8 cellular contexts compared by ENCODE assay signal in the genomic region with DNA sequence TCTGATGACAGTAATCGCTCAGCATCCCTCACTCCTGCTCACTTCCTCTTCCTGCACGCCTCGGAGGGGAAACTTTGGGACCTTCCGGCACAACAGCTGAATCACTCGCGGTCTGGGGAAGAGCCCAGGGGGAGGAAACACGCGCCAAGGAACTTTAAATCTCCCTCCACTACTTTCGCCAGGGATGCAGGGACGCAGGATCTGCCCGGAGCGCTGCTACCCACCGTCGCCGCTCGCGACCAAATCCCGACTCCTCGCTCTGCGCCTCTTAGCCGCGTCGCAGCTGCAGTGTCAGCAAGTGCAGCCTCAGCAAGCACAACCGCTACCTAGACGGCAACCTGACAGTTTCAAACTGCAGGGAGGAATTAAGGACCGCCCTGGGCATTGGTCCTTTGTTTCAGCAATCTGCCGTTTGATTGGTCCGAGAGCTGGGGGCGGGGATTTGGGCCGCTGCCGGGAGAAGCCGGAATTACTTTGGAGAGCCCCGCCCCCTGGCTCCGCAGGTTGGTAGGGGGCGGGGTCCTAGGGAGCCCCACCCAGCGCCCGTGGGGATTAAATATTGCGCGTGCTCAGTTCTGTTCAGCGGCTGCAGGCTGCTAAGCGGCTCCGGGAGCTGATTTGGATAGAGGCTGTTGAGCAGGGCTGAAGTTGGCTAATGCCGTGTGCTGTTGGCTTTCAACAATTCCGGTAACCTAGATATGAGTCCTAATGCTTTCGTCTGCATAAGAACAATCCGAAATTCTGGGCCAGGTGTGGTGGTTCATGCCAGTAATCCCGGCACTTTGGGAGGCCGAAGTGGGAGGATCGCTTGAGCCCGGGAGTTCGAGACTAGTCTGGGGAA. TPM values are rescaled to one million over a fixed set of nuclear protein-coding genes. Genes with fewer than 3 reads are reported as not detected.
DNase-seq lines count a peak whose midpoint lies in the region; ATAC-seq and TF ChIP-seq lines count a peak whose summit lies in the region.

A gene with protein sequence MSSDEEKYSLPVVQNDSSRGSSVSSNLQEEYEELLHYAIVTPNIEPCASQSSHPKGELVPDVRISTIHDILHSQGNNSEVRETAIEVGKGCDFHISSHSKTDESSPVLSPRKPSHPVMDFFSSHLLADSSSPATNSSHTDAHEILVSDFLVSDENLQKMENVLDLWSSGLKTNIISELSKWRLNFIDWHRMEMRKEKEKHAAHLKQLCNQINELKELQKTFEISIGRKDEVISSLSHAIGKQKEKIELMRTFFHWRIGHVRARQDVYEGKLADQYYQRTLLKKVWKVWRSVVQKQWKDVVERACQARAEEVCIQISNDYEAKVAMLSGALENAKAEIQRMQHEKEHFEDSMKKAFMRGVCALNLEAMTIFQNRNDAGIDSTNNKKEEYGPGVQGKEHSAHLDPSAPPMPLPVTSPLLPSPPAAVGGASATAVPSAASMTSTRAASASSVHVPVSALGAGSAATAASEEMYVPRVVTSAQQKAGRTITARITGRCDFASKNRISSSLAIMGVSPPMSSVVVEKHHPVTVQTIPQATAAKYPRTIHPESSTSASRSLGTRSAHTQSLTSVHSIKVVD (minus strand): TSS at position 356 of the 841 bp plus-strand sequence. CDS start 4,500 bp downstream, outside the sequence.

- TF ChIP-seq POLR2A in GM10847 (IDR thresholded peaks at IDR 0.05; ENCODE audit: extremely low read depth, insufficient read length): peak; percentile 92

- H3K4me1 ChIP-seq in osteoblast (ENCODE audit: insufficient read depth, low read length): peaks cover 5% of the 10 kb centered on the region
- peaks cover 4 to 11% of the 10 kb centered on the region in 2 donors for H3K4me1 ChIP-seq in thoracic aorta (ENCODE audit: control insufficient read depth in 1 of 2, low read depth in 2 of 2)

- peaks cover 12% of the 10 kb centered on the region; the same call in 1 of the 2 replicates for H3K36me3 ChIP-seq in SU-DHL-6 (ENCODE audit: low read length)
- no peaks in the 10 kb centered on the region for H3K36me3 ChIP-seq in osteoblast (ENCODE audit: insufficient read depth, low read length)
- peaks cover 2% of the 10 kb centered on the region for H3K36me3 ChIP-seq in thoracic aorta

- H2AFZ ChIP-seq in SU-DHL-6 (ENCODE audit: low read depth, low read length, severe bottlenecking): peak within 1 kb of the TSS; percentile 94
- H2AFZ ChIP-seq in osteoblast (ENCODE audit: low read length): peak within 1 kb of the TSS; percentile 92

- peak; percentile 94 for ATAC-seq in HG02678 (IDR thresholded peaks at IDR 0.05; ENCODE audit: unreplicated experiment)
- ATAC-seq in activated naive CD8-positive, alpha-beta T cell treated with anti-CD3 and anti-CD28 coated beads, Interleukin-2, amount 10 ng/mL, durations not matched to agents 7 days and 5 days (ENCODE audit: low read depth): peak; percentile 95
- peak; percentile 98 for ATAC-seq in thoracic aorta (ENCODE audit: insufficient number of reproducible peaks, low FRiP score, low read depth)

- peak within 1 kb of the TSS; percentile 78 for H3K4me3 ChIP-seq in SU-DHL-6 (ENCODE audit: insufficient read depth, low read length, poor library complexity, severe bottlenecking)
- H3K4me3 ChIP-seq in osteoblast (ENCODE audit: insufficient read depth, low read length): peak within 1 kb of the TSS; percentile 78
- H3K4me3 ChIP-seq in thoracic aorta: peak within 1 kb of the TSS; percentile 77

- H3K79me2 ChIP-seq in SU-DHL-6 (ENCODE audit: insufficient read depth, low read length): peaks cover 46% of the 10 kb centered on the region
- H3K79me2 ChIP-seq in osteoblast (ENCODE audit: insufficient read depth, low read length): peaks cover 37% of the 10 kb centered on the region

- H3K27me3 ChIP-seq in SU-DHL-6 (ENCODE audit: low read length) (no peaks in the 10 kb centered on the region), osteoblast (ENCODE audit: insufficient read depth, low read length) (no peaks in the 10 kb centered on the region), thoracic aorta (replicated peaks; ENCODE audit: insufficient read depth) (no peaks in the 10 kb centered on the region)

- H3K4me2 ChIP-seq in SU-DHL-6 (ENCODE audit: low read depth, low read length, poor library complexity, severe bottlenecking) (peak within 1 kb of the TSS; percentile 87), osteoblast (ENCODE audit: insufficient read depth, low read length) (peak within 1 kb of the TSS; percentile 94)

- peak within 1 kb of the TSS; percentile 100 for H3K4me3 Mint-ChIP-seq in activated naive CD8-positive, alpha-beta T cell treated with anti-CD3 and anti-CD28 coated beads, Interleukin-2, amount 10 ng/mL, durations not matched to agents 7 days and 5 days
- H3K4me3 Mint-ChIP-seq in glutamatergic neuron (ENCODE audit: unreplicated experiment): peak within 1 kb of the TSS; percentile 96

- H3K27ac ChIP-seq in SU-DHL-6 (ENCODE audit: low read depth, low read length): peak within 1 kb of the TSS; percentile 85
- peak within 1 kb of the TSS; percentile 55 for H3K27ac ChIP-seq in osteoblast (ENCODE audit: low read depth, low read length)
- peak within 1 kb of the TSS; percentile 72 to 73 for H3K27ac ChIP-seq in thoracic aorta

- DNase-seq in NCI-H128 (lab: John Stamatoyannopoulos, UW; ENCODE audit: unreplicated experiment) (peak; percentile 89), glutamatergic neuron (peak; percentile 98), osteoblast (ENCODE audit: insufficient read length, low spot score, missing footprints) (peak; percentile 94), thoracic aorta (ENCODE audit: low spot score) (peak; percentile 83)
- DNase-seq in activated naive CD8-positive, alpha-beta T cell treated with anti-CD3 and anti-CD28 coated beads, Interleukin-2, amount 10 ng/mL, durations not matched to agents 7 days and 5 days: peak; percentile 98

- POLR2A ChIA-PET in activated naive CD8-positive, alpha-beta T cell treated with anti-CD3 and anti-CD28 coated beads, Interleukin-2, amount 10 ng/mL, durations not matched to agents 7 days and 5 days (lab: Charles Lee): interaction anchor here (0.7 to 1.9 kb wide), 7 partner anchors 26 to 481 kb away, joined by 3 to 13 read pairs (median 9); a partner anchor contains a TSS

- no peaks in the 10 kb centered on the region for H3K9me3 Mint-ChIP-seq in activated naive CD8-positive, alpha-beta T cell treated with anti-CD3 and anti-CD28 coated beads, Interleukin-2, amount 10 ng/mL, durations not matched to agents 7 days and 5 days
- peaks cover 3% of the 10 kb centered on the region for H3K9me3 Mint-ChIP-seq in glutamatergic neuron (ENCODE audit: unreplicated experiment)

- H3F3A ChIP-seq in SU-DHL-6 (ENCODE audit: insufficient read depth): peaks cover 4% of the 10 kb centered on the region; the same call in 1 of the 2 replicates

- no peak for TF ChIP-seq CTCF in SU-DHL-6 (IDR thresholded peaks at IDR 0.05; ENCODE audit: insufficient read depth, low read length, poor library complexity, severe bottlenecking)
- TF ChIP-seq CTCF in glutamatergic neuron (IDR thresholded peaks at IDR 0.05; ENCODE audit: partially characterized antibody, unreplicated experiment): no peak
- TF ChIP-seq CTCF in osteoblast (IDR thresholded peaks at IDR 0.05; ENCODE audit: extremely low read depth, low read depth, low read length): no peak
- no peak for TF ChIP-seq CTCF in thoracic aorta (IDR thresholded peaks at IDR 0.05)

- H3K9me3 ChIP-seq in SU-DHL-6 (ENCODE audit: insufficient read depth, low read length) (no peaks in the 10 kb centered on the region), osteoblast (ENCODE audit: low read depth, low read length) (no peaks in the 10 kb centered on the region), thoracic aorta (no peaks in the 10 kb centered on the region)

- H3K9ac ChIP-seq in SU-DHL-6 (ENCODE audit: low read length): peak within 1 kb of the TSS; percentile 74

- H3K27ac Mint-ChIP-seq in activated naive CD8-positive, alpha-beta T cell treated with anti-CD3 and anti-CD28 coated beads, Interleukin-2, amount 10 ng/mL, durations not matched to agents 7 days and 5 days: peak within 1 kb of the TSS; percentile 99
- peak within 1 kb of the TSS; percentile 97 for H3K27ac Mint-ChIP-seq in glutamatergic neuron (ENCODE audit: unreplicated experiment)

- H3K9me2 ChIP-seq in SU-DHL-6 (replicated peaks; ENCODE audit: insufficient read depth, low read length): no peaks in the 10 kb centered on the region

- H3K4me1 Mint-ChIP-seq in activated naive CD8-positive, alpha-beta T cell treated with anti-CD3 and anti-CD28 coated beads, Interleukin-2, amount 10 ng/mL, durations not matched to agents 7 days and 5 days: peaks cover 24% of the 10 kb centered on the region
- peaks cover 11% of the 10 kb centered on the region for H3K4me1 Mint-ChIP-seq in glutamatergic neuron (ENCODE audit: low read depth, unreplicated experiment)

- H3K27me3 Mint-ChIP-seq in activated naive CD8-positive, alpha-beta T cell treated with anti-CD3 and anti-CD28 coated beads, Interleukin-2, amount 10 ng/mL, durations not matched to agents 7 days and 5 days: no peaks in the 10 kb centered on the region
- H3K27me3 Mint-ChIP-seq in glutamatergic neuron (ENCODE audit: unreplicated experiment): peaks cover 6% of the 10 kb centered on the region

- H4K20me1 ChIP-seq in SU-DHL-6 (ENCODE audit: low read depth, low read length) (0 out of 2 replicates have a peak, but pooled peaks cover under 1% of the 10 kb centered on the region), osteoblast (ENCODE audit: insufficient read depth, low read length) (no peaks in the 10 kb centered on the region)

- peaks cover 20% of the 10 kb centered on the region for H3K36me3 Mint-ChIP-seq in activated naive CD8-positive, alpha-beta T cell treated with anti-CD3 and anti-CD28 coated beads, Interleukin-2, amount 10 ng/mL, durations not matched to agents 7 days and 5 days
- no peaks in the 10 kb centered on the region for H3K36me3 Mint-ChIP-seq in glutamatergic neuron (ENCODE audit: unreplicated experiment)

RNA-seq across cellular contexts. Expression of the gene that starts here (rescaled TPM):
- total RNA-seq in activated naive CD8-positive, alpha-beta T cell treated with anti-CD3 and anti-CD28 coated beads, Interleukin-2, amount 10 ng/mL, durations not matched to agents 7 days and 5 days: 10 to 100 TPM; 16.8 to 23.0 TPM
- total RNA-seq in glutamatergic neuron (ENCODE audit: unreplicated experiment) (21.5 TPM), osteoblast (10.9 and 12.7 TPM in 2 replicates), thoracic aorta (10 to 100 TPM in 1 of 2 donors, 1 to 10 TPM in 1; 5.1 to 18.4 TPM)

Comparison
In these comparisons a context has a peak if more than half of its experiments do, and no peak if none do; other contexts are left out.
1. Peak in every context shown above with its lines: DNase-seq, ATAC-seq, H3K4me3 ChIP-seq and H3K27ac ChIP-seq.